20 cellular contexts compared by ENCODE assay signal in the genomic region with DNA sequence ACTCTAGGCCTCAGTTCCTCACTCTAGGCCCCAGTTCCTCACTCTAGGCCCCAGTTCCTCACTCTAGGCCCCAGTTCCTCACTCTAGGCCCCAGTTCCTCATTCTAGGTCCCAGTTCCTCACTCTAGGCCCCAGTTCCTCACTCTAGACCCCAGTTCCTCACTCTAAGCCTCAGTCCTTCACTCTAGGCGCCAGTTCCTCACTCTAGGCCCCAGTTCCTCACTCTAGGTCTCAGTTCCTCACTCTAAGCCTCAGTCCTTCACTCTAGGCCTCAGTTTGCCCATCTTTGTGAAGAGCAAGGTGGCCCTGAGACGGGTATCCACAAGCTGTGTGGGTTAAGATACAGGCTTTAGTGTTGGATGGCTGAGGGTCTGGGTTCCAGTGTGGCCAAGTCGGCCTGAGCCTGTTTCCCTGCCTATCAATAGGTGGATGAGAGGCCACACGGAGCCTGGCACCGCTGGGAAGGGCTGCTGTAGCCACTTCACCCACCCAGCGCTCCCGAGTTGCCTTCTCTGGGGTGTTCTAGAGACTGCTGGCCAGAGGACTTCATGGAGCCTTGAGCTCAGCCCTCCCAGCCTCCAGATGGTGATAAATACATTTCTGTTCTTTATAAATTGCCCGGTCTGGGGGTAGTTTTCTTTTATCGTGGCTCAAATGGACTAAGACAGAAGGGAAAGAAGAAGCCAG.
DNase-seq lines count a peak whose midpoint lies in the region; ATAC-seq and TF ChIP-seq lines count a peak whose summit lies in the region.
"Had no signal": no experiment of that assay in that cellular context is flagged by ENCODE, and none has a peak within 500 bp of the region (broad histone marks: within the 10 kb centered on the region; RNA-seq: fewer than 3 reads in every experiment).

No MANE protein-coding gene starts in this region.

- H3K27me3 ChIP-seq in left ventricle myocardium inferior (ENCODE audit: low read depth) (no peaks in the 10 kb centered on the region), heart right ventricle (no peaks in the 10 kb centered on the region), uterus (no peaks in the 10 kb centered on the region)
- H3K27me3 ChIP-seq: brain microvascular endothelial cell, stomach had no signal

- H3K9me3 ChIP-seq in left ventricle myocardium inferior (replicated peaks), result no peaks in the 10 kb centered on the region
- no peaks in the 10 kb centered on the region for H3K9me3 ChIP-seq in heart right ventricle
- no peaks in the 10 kb centered on the region for H3K9me3 ChIP-seq in uterus
- H3K9me3 ChIP-seq: stomach had no signal

- H3K4me1 Mint-ChIP-seq in activated T-helper 17 cell treated with anti-CD3 and anti-CD28 coated beads, Interleukin-2, amount 50 U/mL, for 72 hours, result no peaks in the 10 kb centered on the region
- H3K4me1 Mint-ChIP-seq in naive B cell, result peaks cover 9 to 28% (median 17%) of the 10 kb centered on the region in 3 donors
- H3K4me1 Mint-ChIP-seq: GM23338, immature natural killer cell had no signal

- POLR2A ChIA-PET in RWPE1 (lab: Yijun Ruan, JAX; ENCODE audit: low non-redundant PET), result no interaction called here

- H3K36me3 Mint-ChIP-seq in activated T-helper 17 cell treated with anti-CD3 and anti-CD28 coated beads, Interleukin-2, amount 50 U/mL, for 72 hours (ENCODE audit: low read depth), result no peaks in the 10 kb centered on the region
- H3K36me3 Mint-ChIP-seq in naive B cell, result no peaks in the 10 kb centered on the region
- H3K36me3 Mint-ChIP-seq: immature natural killer cell had no signal

- H3K4me3 ChIP-seq in left ventricle myocardium inferior, result no peak overlapping the region
- no peak overlapping the region for H3K4me3 ChIP-seq in heart right ventricle
- no peak overlapping the region for H3K4me3 ChIP-seq in uterus
- H3K4me3 ChIP-seq: GM12878, GM23338, lung, stomach had no signal

- DNase-seq in left ventricle myocardium inferior (no peak), heart right ventricle (no peak), naive B cell (peak; percentile 43), uterus (no peak), RWPE1 (ENCODE audit: low spot score) (no peak), caudate nucleus (lab: John Stamatoyannopoulos, UW) (no peak)
- no peak for DNase-seq in stimulated activated CD4-positive, alpha-beta T cell treated with anti-CD3 and anti-CD28 coated beads, Interleukin-15, amount 100 ng/mL, for 24 hours
- DNase-seq: activated effector memory CD4-positive, alpha-beta T cell treated with Interleukin-2 at 50 U/mL for 16 hours; brain microvascular endothelial cell; dermis blood vessel endothelial cell; immature natural killer cell; NCI-H1092; NCI-H510A treated with DMSO at 0.1 percent for 48 hours; SHP77 treated with DMSO at 0.1 percent for 48 hours; stomach had no signal

- H3K9me3 Mint-ChIP-seq in activated T-helper 17 cell treated with anti-CD3 and anti-CD28 coated beads, Interleukin-2, amount 50 U/mL, for 72 hours, result no peaks in the 10 kb centered on the region
- peaks cover 0 to 5% (median 0%) of the 10 kb centered on the region in 7 donors for H3K9me3 Mint-ChIP-seq in naive B cell
- H3K9me3 Mint-ChIP-seq: immature natural killer cell, nephron had no signal

- H3K36me3 ChIP-seq in left ventricle myocardium inferior (no peaks in the 10 kb centered on the region), heart right ventricle (no peaks in the 10 kb centered on the region), uterus (no peaks in the 10 kb centered on the region)
- H3K36me3 ChIP-seq: brain microvascular endothelial cell, stomach had no signal

- peaks cover 41% of the 10 kb centered on the region for H3K4me1 ChIP-seq in left ventricle myocardium inferior
- H3K4me1 ChIP-seq in heart right ventricle, result peaks cover 14 to 46% (median 25%) of the 10 kb centered on the region in 9 donors
- H3K4me1 ChIP-seq in uterus, result peaks cover 0 to 19% of the 10 kb centered on the region in 2 donors

- no peak overlapping the region for H3K4me3 Mint-ChIP-seq in activated T-helper 17 cell treated with anti-CD3 and anti-CD28 coated beads, Interleukin-2, amount 50 U/mL, for 72 hours
- H3K4me3 Mint-ChIP-seq in naive B cell, result peak overlapping the region in 1 of 8 donors; percentile 59
- H3K4me3 Mint-ChIP-seq: GM23338, immature natural killer cell, nephron had no signal

- TF ChIP-seq POLR2A in uterus (IDR thresholded peaks at IDR 0.05), result no peak

- H3K27ac Mint-ChIP-seq in activated T-helper 17 cell treated with anti-CD3 and anti-CD28 coated beads, Interleukin-2, amount 50 U/mL, for 72 hours, result peak overlapping the region; percentile 68
- peak overlapping the region; percentile 78 to 96 (median 87) for H3K27ac Mint-ChIP-seq in naive B cell
- H3K27ac Mint-ChIP-seq: GM23338, immature natural killer cell had no signal

- ATAC-seq in heart right ventricle (no peak), naive B cell (ENCODE audit: low read depth in 2 of 2) (no peak)
- ATAC-seq in activated T-helper 17 cell treated with anti-CD3 and anti-CD28 coated beads, Interleukin-2, amount 50 U/mL, for 72 hours (replicated peaks), result no peak
- ATAC-seq: GM12878 had no signal

- H3K27me3 Mint-ChIP-seq in activated T-helper 17 cell treated with anti-CD3 and anti-CD28 coated beads, Interleukin-2, amount 50 U/mL, for 72 hours, result no peaks in the 10 kb centered on the region
- H3K27me3 Mint-ChIP-seq in naive B cell, result no peaks in the 10 kb centered on the region

- 92 to 95% methylated on average over 9 of the region's 9 CpGs for WGBS in heart right ventricle, 2 donors

- CTCF ChIA-PET in RWPE1 (lab: Yijun Ruan, JAX), result no interaction called here

- intact Hi-C loops in left ventricle myocardium inferior (cut with micrococcal nuclease) (no loop called here), heart right ventricle (cut with DNase I) (no loop called here), uterus (cut with DNase I; ENCODE audit: low total_unique reads) (no loop called here)

- TF ChIP-seq CTCF in left ventricle myocardium inferior (IDR thresholded peaks at IDR 0.05; ENCODE audit: borderline replicate concordance) (no peak), heart right ventricle (IDR thresholded peaks at IDR 0.05) (no peak), uterus (IDR thresholded peaks at IDR 0.05) (no peak), RWPE1 (conservative IDR thresholded peaks at IDR 0.05; ENCODE audit: low read depth) (no peak)

- H3K27ac ChIP-seq in left ventricle myocardium inferior (replicated peaks), result peak overlapping the region; percentile 14
- peak overlapping the region in 5 of 10 donors; percentile 1 to 62 (median 21) for H3K27ac ChIP-seq in heart right ventricle
- H3K27ac ChIP-seq in uterus, result peak overlapping the region; percentile 75 to 81
- no peak overlapping the region for H3K27ac ChIP-seq in RWPE1
- no peak overlapping the region for H3K27ac ChIP-seq in caudate nucleus (ENCODE audit: low read depth, low read length)
- H3K27ac ChIP-seq: brain microvascular endothelial cell had no signal

Comparison
In these comparisons a context has a peak if more than half of its experiments do, and no peak if none do; other contexts are left out.
1. H3K27ac ChIP-seq: peak in left ventricle myocardium inferior (single experiment) and uterus (2 of 2); none in RWPE1 (single experiment) and caudate nucleus (single experiment).